Comparison of ENCODE assay signal across 8 cellular contexts in the genomic region with DNA sequence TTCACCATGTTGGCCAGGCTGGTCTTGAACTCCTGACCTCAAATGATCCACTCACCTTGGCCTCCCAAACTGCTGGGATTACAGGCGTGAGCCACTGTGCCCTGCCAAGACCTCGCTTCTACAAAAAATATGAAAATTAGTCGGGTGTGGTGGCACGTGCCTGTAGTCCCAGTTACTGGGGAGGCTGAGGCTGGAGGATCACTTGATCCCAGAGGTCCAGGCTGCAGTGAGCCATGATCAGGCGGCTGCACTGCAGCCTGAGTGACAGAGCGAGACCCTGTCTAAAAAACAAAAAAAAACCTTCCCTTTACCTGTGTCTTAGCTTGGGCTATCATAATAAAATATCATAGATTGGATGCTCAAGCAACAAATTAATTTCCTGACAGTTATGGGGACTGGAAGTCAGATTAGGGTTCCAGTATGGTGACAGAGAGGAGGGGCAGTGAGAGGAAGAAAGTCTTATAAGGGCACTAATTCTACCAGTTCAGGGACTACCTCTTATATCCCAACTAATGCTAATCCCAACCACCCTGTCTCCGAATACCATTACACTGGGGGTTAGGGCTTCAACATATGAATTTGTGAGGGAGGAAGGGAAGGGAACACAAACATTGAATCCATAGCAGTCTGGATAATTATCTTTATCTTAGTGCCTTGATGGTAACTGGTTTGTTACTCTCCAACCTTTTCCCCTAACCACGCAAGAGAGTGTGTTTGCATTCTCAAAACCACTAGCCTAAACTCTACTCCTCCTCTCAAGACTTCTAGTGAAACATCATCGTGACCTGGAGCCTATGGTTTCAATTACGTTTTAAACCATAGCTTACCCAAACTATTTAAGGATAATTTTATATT. TPM values are rescaled to one million over a fixed set of nuclear protein-coding genes. Genes with fewer than 3 reads are reported as not detected.
DNase-seq lines count a peak whose midpoint lies in the region; ATAC-seq and TF ChIP-seq lines count a peak whose summit lies in the region.
"Had no signal": no experiment of that assay in that cellular context is flagged by ENCODE, and none has a peak within 500 bp of the region (broad histone marks: within the 10 kb centered on the region; RNA-seq: fewer than 3 reads in every experiment).

No MANE protein-coding gene starts in this region.

- CTCF ChIA-PET in activated CD4-positive, alpha-beta T cell treated with anti-CD3 and anti-CD28 coated beads for 36 hours (lab: Charles Lee): interaction anchor here (0.5 to 2.4 kb wide), 13 partner anchors 9 to 397 kb away, joined by 3 to 19 read pairs (median 5); partner anchors contain the start of gene GPATCH4

- H3K4me3 Mint-ChIP-seq in activated CD4-positive, alpha-beta T cell treated with anti-CD3 and anti-CD28 coated beads for 36 hours: peak overlapping the region; percentile 80
- peak overlapping the region; percentile 79 for H3K4me3 Mint-ChIP-seq in endothelial cell (ENCODE audit: unreplicated experiment)
- no peak overlapping the region for H3K4me3 Mint-ChIP-seq in stimulated activated memory B cell treated with anti-CD40 and anti-IgM and Interleukin-4, amounts not matched to agents 10 μg/mL and 1 μg/mL and 100 μg/mL, for 72 hours

- DNase-seq in activated CD4-positive, alpha-beta T cell treated with anti-CD3 and anti-CD28 coated beads for 36 hours: no peak
- DNase-seq in activated CD4-positive, alpha-beta T cell treated with anti-CD3 and anti-CD28 coated beads, Interleukin-2, amount 50 U/mL, for 1 hour: no peak
- no peak for DNase-seq in endothelial cell (ENCODE audit: low spot score)
- DNase-seq in stimulated activated CD4-positive, alpha-beta T cell treated with anti-CD3 and anti-CD28 coated beads, Interleukin-4, amount 100 ng/mL, for 24 hours: no peak
- DNase-seq: foreskin melanocyte had no signal

- ATAC-seq in activated CD4-positive, alpha-beta T cell treated with anti-CD3 and anti-CD28 coated beads for 36 hours: no peak
- no peak for ATAC-seq in stimulated activated memory B cell treated with anti-CD40 and anti-IgM and Interleukin-4, amounts not matched to agents 10 μg/mL and 1 μg/mL and 100 μg/mL, for 72 hours
- no peak for ATAC-seq in GM18870 (IDR thresholded peaks at IDR 0.05; ENCODE audit: unreplicated experiment)

- peaks cover 20% of the 10 kb centered on the region for H3K36me3 Mint-ChIP-seq in activated CD4-positive, alpha-beta T cell treated with anti-CD3 and anti-CD28 coated beads for 36 hours (ENCODE audit: low read depth)
- H3K36me3 Mint-ChIP-seq in endothelial cell (ENCODE audit: low read depth, unreplicated experiment): peaks cover 16% of the 10 kb centered on the region
- peaks cover 18% of the 10 kb centered on the region for H3K36me3 Mint-ChIP-seq in stimulated activated memory B cell treated with anti-CD40 and anti-IgM and Interleukin-4, amounts not matched to agents 10 μg/mL and 1 μg/mL and 100 μg/mL, for 72 hours

- intact Hi-C loops in activated CD4-positive, alpha-beta T cell treated with anti-CD3 and anti-CD28 coated beads for 36 hours (cut with DNase I, micrococcal nuclease): loop anchor here (1.0 to 5.0 kb wide), 4 partner anchors 11 to 134 kb away; partner anchors contain the start of gene GPATCH4 (in 1 of the 2)

- no peaks in the 10 kb centered on the region for H3K27me3 Mint-ChIP-seq in activated CD4-positive, alpha-beta T cell treated with anti-CD3 and anti-CD28 coated beads for 36 hours
- peaks cover 6% of the 10 kb centered on the region for H3K27me3 Mint-ChIP-seq in endothelial cell (ENCODE audit: unreplicated experiment)
- no peaks in the 10 kb centered on the region for H3K27me3 Mint-ChIP-seq in stimulated activated memory B cell treated with anti-CD40 and anti-IgM and Interleukin-4, amounts not matched to agents 10 μg/mL and 1 μg/mL and 100 μg/mL, for 72 hours

- H3K27ac Mint-ChIP-seq in activated CD4-positive, alpha-beta T cell treated with anti-CD3 and anti-CD28 coated beads for 36 hours: peak overlapping the region; percentile 93
- peak overlapping the region; percentile 94 for H3K27ac Mint-ChIP-seq in endothelial cell (ENCODE audit: unreplicated experiment)
- H3K27ac Mint-ChIP-seq in stimulated activated memory B cell treated with anti-CD40 and anti-IgM and Interleukin-4, amounts not matched to agents 10 μg/mL and 1 μg/mL and 100 μg/mL, for 72 hours: peak overlapping the region; percentile 65

- TF ChIP-seq CTCF in endothelial cell (IDR thresholded peaks at IDR 0.05; ENCODE audit: unreplicated experiment): no peak

- H3K9me3 Mint-ChIP-seq in activated CD4-positive, alpha-beta T cell treated with anti-CD3 and anti-CD28 coated beads for 36 hours (ENCODE audit: low read depth): no peaks in the 10 kb centered on the region
- no peaks in the 10 kb centered on the region for H3K9me3 Mint-ChIP-seq in endothelial cell (ENCODE audit: unreplicated experiment)
- no peaks in the 10 kb centered on the region for H3K9me3 Mint-ChIP-seq in stimulated activated memory B cell treated with anti-CD40 and anti-IgM and Interleukin-4, amounts not matched to agents 10 μg/mL and 1 μg/mL and 100 μg/mL, for 72 hours

- peaks cover 24% of the 10 kb centered on the region for H3K4me1 Mint-ChIP-seq in activated CD4-positive, alpha-beta T cell treated with anti-CD3 and anti-CD28 coated beads for 36 hours
- H3K4me1 Mint-ChIP-seq in endothelial cell (ENCODE audit: unreplicated experiment): peaks cover 36% of the 10 kb centered on the region
- H3K4me1 Mint-ChIP-seq in stimulated activated memory B cell treated with anti-CD40 and anti-IgM and Interleukin-4, amounts not matched to agents 10 μg/mL and 1 μg/mL and 100 μg/mL, for 72 hours: peaks cover 24% of the 10 kb centered on the region

- POLR2A ChIA-PET in activated CD4-positive, alpha-beta T cell treated with anti-CD3 and anti-CD28 coated beads for 36 hours (lab: Charles Lee): interaction anchor here (0.6 to 1.4 kb wide), 5 partner anchors 8 to 100 kb away, joined by 3 to 6 read pairs (median 4); partner anchors contain the start of gene GPATCH4

RNA-seq across cellular contexts. Expression of gene NAXE, which starts 1.0 kb away (rescaled TPM):
- 10 to 100 TPM; 79.9 to 82.0 TPM for total RNA-seq in activated CD4-positive, alpha-beta T cell treated with anti-CD3 and anti-CD28 coated beads for 36 hours
- 190 TPM for total RNA-seq in endothelial cell (ENCODE audit: unreplicated experiment)

RNA-seq across cellular contexts. Expression of gene GPATCH4, which starts 10.7 kb away (rescaled TPM):
- 10 to 100 TPM; 38.5 to 48.7 TPM for total RNA-seq in activated CD4-positive, alpha-beta T cell treated with anti-CD3 and anti-CD28 coated beads for 36 hours
- total RNA-seq in endothelial cell (ENCODE audit: unreplicated experiment): 18.6 TPM

RNA-seq across cellular contexts. Expression of gene TTC24, which starts 11.0 kb away (rescaled TPM):
- 1 to 10 TPM; 7.3 to 9.1 TPM for total RNA-seq in activated CD4-positive, alpha-beta T cell treated with anti-CD3 and anti-CD28 coated beads for 36 hours
- not detected for total RNA-seq in endothelial cell (ENCODE audit: unreplicated experiment)
- total RNA-seq: urinary bladder had no signal

RNA-seq across cellular contexts. Expression of gene IQGAP3, which starts 18.2 kb away (rescaled TPM):
- 10 to 100 TPM; 14.9 to 16.0 TPM for total RNA-seq in activated CD4-positive, alpha-beta T cell treated with anti-CD3 and anti-CD28 coated beads for 36 hours
- 13.1 TPM for total RNA-seq in endothelial cell (ENCODE audit: unreplicated experiment)

RNA-seq across cellular contexts. Expression of gene HAPLN2, which starts 28.7 kb away (rescaled TPM):
- under 1 TPM in 1 of 2 experiments, not detected in 1; 0.34 TPM for total RNA-seq in activated CD4-positive, alpha-beta T cell treated with anti-CD3 and anti-CD28 coated beads for 36 hours
- 1.3 TPM for total RNA-seq in endothelial cell (ENCODE audit: unreplicated experiment)
- total RNA-seq: urinary bladder had no signal
